Comparison of ENCODE assay signal across 8 cellular contexts in the genomic region with DNA sequence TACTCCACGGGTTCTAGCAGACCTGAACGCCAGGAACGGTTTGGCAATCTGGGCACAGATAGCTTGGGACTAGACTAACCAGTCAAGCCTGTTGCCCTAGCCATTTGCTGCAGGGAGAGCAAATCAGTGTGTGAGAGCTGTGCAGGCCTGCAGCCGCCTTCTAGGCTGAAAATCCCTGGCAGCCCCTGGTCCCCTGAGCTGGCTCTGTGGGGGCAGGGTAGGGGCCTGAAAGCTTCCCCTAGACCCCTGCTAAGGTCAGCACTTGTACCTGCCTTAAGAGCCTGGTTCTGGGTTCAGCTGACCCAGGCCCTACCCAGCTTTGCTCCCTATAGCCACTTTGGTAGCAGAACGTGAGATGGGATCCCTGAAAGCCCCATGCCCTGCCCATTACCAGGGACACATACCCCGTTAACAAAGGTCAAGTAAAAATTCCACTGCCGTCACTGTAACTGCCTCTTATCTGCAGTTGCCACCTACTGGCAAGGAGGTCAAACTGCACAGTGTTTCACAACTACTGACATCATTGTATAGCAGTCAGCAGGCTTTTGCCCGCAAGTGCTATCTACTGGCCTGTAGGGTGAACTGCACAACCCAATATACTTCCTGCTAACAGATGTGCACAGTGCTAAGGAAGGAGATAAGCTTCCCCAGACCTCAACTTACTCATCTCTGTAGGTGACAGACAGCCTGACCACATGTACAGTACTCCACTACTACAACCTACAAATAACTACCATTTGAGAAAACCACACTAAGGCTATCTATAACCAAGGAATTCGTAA.
A peak's percentile ranks its signal among the peaks of the same experiment; 100 is the strongest.
DNase-seq lines count a peak whose midpoint lies in the region; ATAC-seq and FAIRE-seq lines count a peak whose summit lies in the region.

No MANE protein-coding gene starts in this region.

- H3K27ac ChIP-seq in small intestine (ENCODE audit: low read depth in 1 of 2, low read length in 1 of 2) = no peak overlapping the region

- no peaks in the 10 kb centered on the region for H3K4me1 ChIP-seq in small intestine (ENCODE audit: control insufficient read depth in 2 of 2, insufficient read depth in 1 of 2, low read depth in 1 of 2, low read length in 1 of 2)

- no peaks in the 10 kb centered on the region for H3K9me3 ChIP-seq in small intestine (ENCODE audit: control insufficient read depth, low read depth)

- WGBS in small intestine, 3 donors = 57 to 69% (median 61%) methylated on average over 9 of the region's 9 CpGs

- no peak overlapping the region for H3K4me3 ChIP-seq in small intestine (ENCODE audit: low read depth in 1 of 2, low read length in 2 of 2)

- FAIRE-seq in small intestine (lab: Jason Lieb, UNC) = no peak

- peak; percentile 25 for DNase-seq in NK-92 treated with Interleukin-12 subunit alpha and Interleukin-12 subunit beta, amount 100 ng/mL, for 24 hours (lab: John Stamatoyannopoulos, UW)
- DNase-seq in NK-92 (lab: John Stamatoyannopoulos, UW; ENCODE audit: unreplicated experiment) (no peak), NCI-H1092 treated with DMSO at 0.1 percent for 48 hours (lab: John Stamatoyannopoulos, UW) (peak; percentile 17), small intestine (peak; percentile 42), NCI-H2196 (lab: John Stamatoyannopoulos, UW; ENCODE audit: unreplicated experiment) (no peak)
- DNase-seq in activated CD4-positive, alpha-beta T cell treated with anti-CD3 and anti-CD28 coated beads for 48 hours = peak; percentile 71

- H3K27me3 ChIP-seq in small intestine (ENCODE audit: control insufficient read depth in 2 of 2, insufficient read depth in 2 of 2, low read length in 2 of 2) = no peaks in the 10 kb centered on the region

- peak; percentile 100 for ATAC-seq in HG02759 (IDR thresholded peaks at IDR 0.05; ENCODE audit: unreplicated experiment)
- peak; percentile 98 for ATAC-seq in esophagus mucosa

- H3K36me3 ChIP-seq in small intestine (ENCODE audit: control insufficient read depth in 2 of 2, insufficient read depth in 2 of 2, low read length in 2 of 2) = no peaks in the 10 kb centered on the region

Comparison
In these comparisons a context has a peak if more than half of its experiments do, and no peak if none do; other contexts are left out.
1. DNase-seq: peak in NK-92 treated with Interleukin-12 subunit alpha and Interleukin-12 subunit beta, amount 100 ng/mL, for 24 hours (single experiment), NCI-H1092 treated with DMSO at 0.1 percent for 48 hours (single experiment), activated CD4-positive, alpha-beta T cell treated with anti-CD3 and anti-CD28 coated beads for 48 hours (single experiment) and small intestine (single experiment); none in NK-92 (single experiment) and NCI-H2196 (single experiment).